In genomic region chr5:20570486-20570885, GRCh38 we compare ENCODE assay signal across 24 cellular contexts.
DNase-seq lines count a peak whose midpoint lies in the region; ATAC-seq, FAIRE-seq and TF ChIP-seq lines count a peak whose summit lies in the region.
"Had no signal": no experiment of that assay in that cellular context is flagged by ENCODE, and none has a peak within 500 bp of the region (broad histone marks: within the 10 kb centered on the region; RNA-seq: fewer than 3 reads in every experiment).

No MANE protein-coding gene starts in this region.

- no TSS peak for BruUV-seq in PC-3 (replicated peaks; lab: Mats Ljungman, UMichigan)

- no peaks in the 10 kb centered on the region for H3K9me2 ChIP-seq in PC-3 (replicated peaks; ENCODE audit: low read length)

- intact Hi-C loops in PC-3 (cut with micrococcal nuclease), result loop anchor here (5.0 kb wide), 1 partner anchor 283 kb away; no protein-coding TSS in a partner anchor
- intact Hi-C loops in CD8-positive, alpha-beta T cell (cut with DNase I, micrococcal nuclease), result no loop called here

- peak; percentile 85 for FAIRE-seq in islet of Langerhans (lab: Jason Lieb, UNC)
- FAIRE-seq: A204.1, GM12891 had no signal

- no peak for TF ChIP-seq CTCF in PC-3 (conservative IDR thresholded peaks at IDR 0.05; ENCODE audit: low read depth, low read length)
- TF ChIP-seq CTCF in CD8-positive, alpha-beta T cell (IDR thresholded peaks at IDR 0.05), result no peak

- no peak overlapping the region for H2AFZ ChIP-seq in PC-3 (ENCODE audit: low read length)

- DNase-seq in G401 (ENCODE audit: low spot score) (peak; percentile 83), PC-3 (peak; percentile 23), cerebellum (ENCODE audit: low spot score) (peak; percentile 33), AML-193 (lab: John Stamatoyannopoulos, UW) (no peak)
- no peak for DNase-seq in CD8-positive, alpha-beta T cell
- DNase-seq in activated naive CD4-positive, alpha-beta T cell treated with Interleukin-2 at 50 U/mL for 16 hours, result no peak
- DNase-seq: Caco-2; CD4-positive, alpha-beta T cell; GF-D8; GOT3; IMR-90; KG1; NCI-H1048; NCI-H1417; NCI-H1694; NCI-H2029 treated with DMSO at 0.1 percent for 48 hours; NCI-H526; RPMI8226; SHP77 treated with DMSO at 0.1 percent for 48 hours had no signal

- peaks cover 16% of the 10 kb centered on the region for H3K4me1 ChIP-seq in PC-3 (ENCODE audit: insufficient read depth, low read length)
- no peaks in the 10 kb centered on the region for H3K4me1 ChIP-seq in CD8-positive, alpha-beta T cell (ENCODE audit: insufficient read depth, low read length)
- H3K4me1 ChIP-seq: BLaER1 treated with 17β-estradiol and CSF1 and Interleukin-3, amounts not matched to agents 10 nM and 100 nM; Caco-2; HAP-1 had no signal

- H3K27me3 Mint-ChIP-seq in CD8-positive, alpha-beta T cell (ENCODE audit: low read depth), result no peaks in the 10 kb centered on the region
- H3K27me3 Mint-ChIP-seq: CD4-positive, alpha-beta T cell had no signal

- H3K27ac ChIP-seq in PC-3 (ENCODE audit: low read length), result no peak overlapping the region
- H3K27ac ChIP-seq in CD8-positive, alpha-beta T cell (ENCODE audit: low read depth, low read length), result no peak overlapping the region
- H3K27ac ChIP-seq: BLaER1 treated with 17β-estradiol and CSF1 and Interleukin-3, amounts not matched to agents 10 nM and 100 nM had no signal

- CTCF ChIA-PET in PC-3 (lab: Charles Lee), result no interaction called here
- CTCF ChIA-PET in CD8-positive, alpha-beta T cell (lab: Charles Lee), result no interaction called here

- no peak overlapping the region for H3K27ac Mint-ChIP-seq in CD8-positive, alpha-beta T cell
- H3K27ac Mint-ChIP-seq: CD4-positive, alpha-beta T cell had no signal

- H3K36me3 Mint-ChIP-seq in CD8-positive, alpha-beta T cell, result no peaks in the 10 kb centered on the region

- H3K27me3 ChIP-seq in PC-3 (ENCODE audit: low read length), result no peaks in the 10 kb centered on the region
- no peaks in the 10 kb centered on the region for H3K27me3 ChIP-seq in CD8-positive, alpha-beta T cell (ENCODE audit: insufficient read depth, low read length)
- H3K27me3 ChIP-seq: BLaER1 treated with 17β-estradiol and CSF1 and Interleukin-3, amounts not matched to agents 10 nM and 100 nM had no signal

- peak; percentile 31; the same call in 1 of the 2 replicates for ATAC-seq in PC-3
- no peak for ATAC-seq in CD8-positive, alpha-beta T cell

- no peak overlapping the region for H3K9ac ChIP-seq in PC-3 (ENCODE audit: low read length)
- H3K9ac ChIP-seq: BLaER1 treated with 17β-estradiol and CSF1 and Interleukin-3, amounts not matched to agents 10 nM and 100 nM had no signal

- no peaks in the 10 kb centered on the region for H3K79me2 ChIP-seq in PC-3 (ENCODE audit: low read length)

- in situ Hi-C loops in G401 (cut with HindIII; ENCODE audit: low sequenced_read_pairs), result no loop called here

- no peaks in the 10 kb centered on the region for H3K36me3 ChIP-seq in PC-3 (ENCODE audit: low read depth, low read length)
- no peaks in the 10 kb centered on the region for H3K36me3 ChIP-seq in CD8-positive, alpha-beta T cell (ENCODE audit: insufficient read depth, low read length)
- H3K36me3 ChIP-seq: BLaER1 treated with 17β-estradiol and CSF1 and Interleukin-3, amounts not matched to agents 10 nM and 100 nM; HAP-1 had no signal

- H3K4me3 Mint-ChIP-seq in CD8-positive, alpha-beta T cell, result no peak overlapping the region
- H3K4me3 Mint-ChIP-seq: CD4-positive, alpha-beta T cell had no signal

- no peaks in the 10 kb centered on the region for H3F3A ChIP-seq in PC-3 (ENCODE audit: low read length, unreplicated experiment)

- H3K4me1 Mint-ChIP-seq in CD8-positive, alpha-beta T cell (ENCODE audit: low read depth), result no peaks in the 10 kb centered on the region

- no peak overlapping the region for H3K4me2 ChIP-seq in PC-3 (ENCODE audit: low read length)
- H3K4me2 ChIP-seq: BLaER1 treated with 17β-estradiol and CSF1 and Interleukin-3, amounts not matched to agents 10 nM and 100 nM had no signal

- H3K9me3 ChIP-seq in PC-3 (ENCODE audit: low read length), result no peaks in the 10 kb centered on the region
- no peaks in the 10 kb centered on the region for H3K9me3 ChIP-seq in CD8-positive, alpha-beta T cell (ENCODE audit: low read length)
- H3K9me3 ChIP-seq: BLaER1 treated with 17β-estradiol and CSF1 and Interleukin-3, amounts not matched to agents 10 nM and 100 nM; Caco-2; HAP-1 had no signal

- POLR2A ChIA-PET in PC-3 (lab: Charles Lee; ENCODE audit: unreplicated experiment), result no interaction called here
- POLR2A ChIA-PET in CD8-positive, alpha-beta T cell (lab: Charles Lee), result no interaction called here

- H3K4me3 ChIP-seq in PC-3 (ENCODE audit: low read length), result no peak overlapping the region
- H3K4me3 ChIP-seq in CD8-positive, alpha-beta T cell (ENCODE audit: low read depth, low read length), result no peak overlapping the region
- H3K4me3 ChIP-seq: BLaER1 treated with 17β-estradiol and CSF1 and Interleukin-3, amounts not matched to agents 10 nM and 100 nM; HAP-1 had no signal

- no peaks in the 10 kb centered on the region for H4K20me1 ChIP-seq in PC-3 (ENCODE audit: low read length)
- H4K20me1 ChIP-seq: BLaER1 treated with 17β-estradiol and CSF1 and Interleukin-3, amounts not matched to agents 10 nM and 100 nM had no signal

- peaks cover 5% of the 10 kb centered on the region for H3K9me3 Mint-ChIP-seq in CD8-positive, alpha-beta T cell

Comparison
In these comparisons a context has a peak if more than half of its experiments do, and no peak if none do; other contexts are left out.
1. DNase-seq: peak in G401 (single experiment), PC-3 (single experiment) and cerebellum (single experiment); none in CD8-positive, alpha-beta T cell (0 of 7), AML-193 (0 of 2) and activated naive CD4-positive, alpha-beta T cell treated with Interleukin-2 at 50 U/mL for 16 hours (single experiment).